Comparison of ENCODE assay signal across 21 cellular contexts in the genomic region with DNA sequence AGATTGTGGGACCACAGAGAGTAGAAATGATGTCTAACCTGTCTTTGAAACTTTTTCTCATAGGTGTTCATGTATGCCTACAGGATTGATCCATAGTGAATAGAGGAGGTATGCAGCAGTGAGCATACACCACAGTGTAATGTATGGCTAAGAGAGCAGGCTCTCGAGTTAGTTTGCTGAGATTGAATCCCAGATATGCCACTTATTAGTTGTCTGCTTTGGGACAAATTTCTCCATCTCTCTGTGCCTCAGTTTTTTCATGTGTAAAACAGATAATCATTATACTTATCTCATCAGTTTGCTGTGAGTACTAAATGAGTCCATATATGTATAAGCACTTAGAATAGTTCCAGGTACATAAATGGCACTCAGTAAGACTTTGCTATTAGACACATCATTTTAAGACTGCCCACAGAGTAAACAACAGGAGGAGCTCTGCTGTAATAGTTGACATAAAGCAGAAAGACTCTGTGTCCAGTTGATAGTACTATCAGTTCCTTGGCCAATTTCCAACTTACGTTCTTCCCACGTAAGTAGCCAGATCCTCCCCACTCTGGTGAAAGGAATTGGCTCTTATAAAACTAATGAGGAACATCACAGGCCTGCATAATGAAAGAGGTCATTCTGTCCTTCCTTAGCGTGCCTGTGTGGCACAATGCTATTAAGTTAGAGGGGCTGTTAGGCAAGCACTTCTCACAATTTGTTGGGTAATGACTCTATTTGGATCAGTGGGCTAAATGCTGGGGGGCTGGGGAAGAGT. TPM values are rescaled to one million over a fixed set of nuclear protein-coding genes. Genes with fewer than 3 reads are reported as not detected.
DNase-seq lines count a peak whose midpoint lies in the region; ATAC-seq and TF ChIP-seq lines count a peak whose summit lies in the region.
"Had no signal": no experiment of that assay in that cellular context is flagged by ENCODE, and none has a peak within 500 bp of the region (broad histone marks: within the 10 kb centered on the region; RNA-seq: fewer than 3 reads in every experiment).

No MANE protein-coding gene starts in this region.

- no peaks in the 10 kb centered on the region for H3K9me3 Mint-ChIP-seq in mesothelial cell of epicardium
- no peaks in the 10 kb centered on the region for H3K9me3 Mint-ChIP-seq in stimulated activated memory B cell treated with anti-CD40 and anti-IgM and Interleukin-4, amounts not matched to agents 10 μg/mL and 1 μg/mL and 100 μg/mL, for 72 hours
- H3K9me3 Mint-ChIP-seq: activated CD4-positive, alpha-beta memory T cell treated with anti-CD3 and anti-CD28 coated beads for 36 hours; CD8-positive, alpha-beta T cell; neural progenitor cell; WTC11 had no signal

- ATAC-seq in HG03432 (IDR thresholded peaks at IDR 0.05; ENCODE audit: unreplicated experiment) = no peak
- ATAC-seq in stimulated activated memory B cell treated with anti-CD40 and anti-IgM and Interleukin-4, amounts not matched to agents 10 μg/mL and 1 μg/mL and 100 μg/mL, for 72 hours = no peak
- ATAC-seq in stimulated activated naive CD8-positive, alpha-beta T cell treated with anti-CD3 and anti-CD28 coated beads, Interleukin-15, Interleukin-2, amounts not matched to agents 100 U/mL and 50 U/mL, for 24 hours = no peak
- ATAC-seq: CD8-positive, alpha-beta T cell; WTC11 had no signal

- in situ Hi-C loops in SK-MEL-5 (cut with HindIII; ENCODE audit: low pct_unique_long_range_greater_than_20kb, low sequenced_read_pairs) = no loop called here

- no peak for TF ChIP-seq CTCF in fibroblast of pulmonary artery (IDR thresholded peaks at IDR 0.05; ENCODE audit: low read length, missing control alignments)
- TF ChIP-seq CTCF in mesothelial cell of epicardium (IDR thresholded peaks at IDR 0.05; ENCODE audit: unreplicated experiment) = no peak

- peak overlapping the region; percentile 77 for H3K27ac Mint-ChIP-seq in mesothelial cell of epicardium
- no peak overlapping the region for H3K27ac Mint-ChIP-seq in stimulated activated memory B cell treated with anti-CD40 and anti-IgM and Interleukin-4, amounts not matched to agents 10 μg/mL and 1 μg/mL and 100 μg/mL, for 72 hours
- H3K27ac Mint-ChIP-seq: activated CD4-positive, alpha-beta memory T cell treated with anti-CD3 and anti-CD28 coated beads for 36 hours; CD8-positive, alpha-beta T cell; neural progenitor cell; WTC11 had no signal

- H3K27me3 Mint-ChIP-seq in mesothelial cell of epicardium (ENCODE audit: low read depth) = peaks cover 3% of the 10 kb centered on the region
- peaks cover 18% of the 10 kb centered on the region for H3K27me3 Mint-ChIP-seq in stimulated activated memory B cell treated with anti-CD40 and anti-IgM and Interleukin-4, amounts not matched to agents 10 μg/mL and 1 μg/mL and 100 μg/mL, for 72 hours

- H3K4me1 Mint-ChIP-seq in mesothelial cell of epicardium = peaks cover 15% of the 10 kb centered on the region
- H3K4me1 Mint-ChIP-seq in stimulated activated memory B cell treated with anti-CD40 and anti-IgM and Interleukin-4, amounts not matched to agents 10 μg/mL and 1 μg/mL and 100 μg/mL, for 72 hours = no peaks in the 10 kb centered on the region
- H3K4me1 Mint-ChIP-seq: neural progenitor cell, WTC11 had no signal

- H3K4me3 ChIP-seq in fibroblast of pulmonary artery (replicated peaks; ENCODE audit: low read depth, low read length) = no peak overlapping the region
- H3K4me3 ChIP-seq: neural progenitor cell, thoracic aorta had no signal

- DNase-seq in COR-L47 (lab: John Stamatoyannopoulos, UW) (peak; percentile 3), SK-MEL-5 (ENCODE audit: low read depth, low spot score) (peak; percentile 26), fibroblast of pulmonary artery (ENCODE audit: low read depth) (peak; percentile 83), mesothelial cell of epicardium (ENCODE audit: low spot score in 2 of 2, unreplicated experiment in 2 of 2) (no peak), mucosa of gallbladder (ENCODE audit: low spot score) (no peak)
- DNase-seq in stimulated activated naive CD8-positive, alpha-beta T cell treated with anti-CD3 and anti-CD28 coated beads, Interleukin-15, Interleukin-2, amounts not matched to agents 100 U/mL and 50 U/mL, for 24 hours = no peak
- DNase-seq: activated CD4-positive, alpha-beta memory T cell treated with anti-CD3 and anti-CD28 coated beads for 36 hours; activated naive CD4-positive, alpha-beta T cell treated with Interleukin-2 at 50 U/mL for 16 hours; aorta; CD8-positive, alpha-beta T cell; DND-41; foreskin keratinocyte; NCI-H187 treated with DMSO at 0.1 percent for 48 hours; NCI-H510A treated with DMSO at 0.1 percent for 48 hours; SHP77; T-helper 2 cell had no signal

- no peaks in the 10 kb centered on the region for H3K36me3 Mint-ChIP-seq in mesothelial cell of epicardium
- no peaks in the 10 kb centered on the region for H3K36me3 Mint-ChIP-seq in stimulated activated memory B cell treated with anti-CD40 and anti-IgM and Interleukin-4, amounts not matched to agents 10 μg/mL and 1 μg/mL and 100 μg/mL, for 72 hours
- H3K36me3 Mint-ChIP-seq: activated CD4-positive, alpha-beta memory T cell treated with anti-CD3 and anti-CD28 coated beads for 36 hours; CD8-positive, alpha-beta T cell; neural progenitor cell; WTC11 had no signal

- H3K4me3 Mint-ChIP-seq in mesothelial cell of epicardium = no peak overlapping the region
- no peak overlapping the region for H3K4me3 Mint-ChIP-seq in stimulated activated memory B cell treated with anti-CD40 and anti-IgM and Interleukin-4, amounts not matched to agents 10 μg/mL and 1 μg/mL and 100 μg/mL, for 72 hours
- H3K4me3 Mint-ChIP-seq: activated CD4-positive, alpha-beta memory T cell treated with anti-CD3 and anti-CD28 coated beads for 36 hours; CD8-positive, alpha-beta T cell; neural progenitor cell; WTC11 had no signal

RNA-seq across cellular contexts. Expression of a gene that starts 20.7 kb away (rescaled TPM):
- total RNA-seq in SK-MEL-5 (2014; rRNA removed; shearing (Covaris generic)) = 15.3 and 16.3 TPM in 2 replicates
- 11.3 and 14.3 TPM in 2 replicates for polyA plus RNA-seq in SK-MEL-5 (2015; cell fraction: cytosol; rRNA removed)
- polyA plus RNA-seq in SK-MEL-5 (2015; cell fraction: nucleus; rRNA removed) = 15.0 and 18.4 TPM in 2 replicates
- total RNA-seq in mesothelial cell of epicardium (38.5 to 40.7 TPM (median 40.1 TPM) in 3 replicates), mucosa of gallbladder (20.5 TPM)
- total RNA-seq: activated CD4-positive, alpha-beta memory T cell treated with anti-CD3 and anti-CD28 coated beads for 36 hours; CD8-positive, alpha-beta T cell; foreskin keratinocyte had no signal
- polyA plus RNA-seq: foreskin keratinocyte had no signal

Comparison
In these comparisons a context has a peak if more than half of its experiments do, and no peak if none do; other contexts are left out.
1. DNase-seq: peak in COR-L47 (single experiment), SK-MEL-5 (single experiment) and fibroblast of pulmonary artery (single experiment); none in mesothelial cell of epicardium (0 of 2), stimulated activated naive CD8-positive, alpha-beta T cell treated with anti-CD3 and anti-CD28 coated beads, Interleukin-15, Interleukin-2, amounts not matched to agents 100 U/mL and 50 U/mL, for 24 hours (single experiment) and mucosa of gallbladder (single experiment).